2 cellular contexts compared by ENCODE assay signal in genomic region chr17:34895388-34895787, GRCh38.
A peak's percentile ranks its signal among the peaks of the same experiment; 100 is the strongest.
TF ChIP-seq lines count a peak whose summit lies in the region.

No MANE protein-coding gene starts in this region.

TF ChIP-seq in HCT116, 20 proteins besides CTCF, POLR2A, EP300 and RAD21:
- TF ChIP-seq ATF3 (IDR thresholded peaks at IDR 0.05): no peak
- TF ChIP-seq REST (IDR thresholded peaks at IDR 0.05; ENCODE audit: low read depth): peak; percentile 26

TF ChIP-seq in GM12878, 131 proteins besides CTCF, POLR2A, EP300 and RAD21:
- peak; percentile 63; the same call in 1 of the 2 replicates for TF ChIP-seq REST (IDR thresholded peaks at IDR 0.05; ENCODE audit: low read depth, low read length)
- no peak for TF ChIP-seq ZBED1 (IDR thresholded peaks at IDR 0.05; ENCODE audit: borderline replicate concordance)
- TF ChIP-seq RAD51 (IDR thresholded peaks at IDR 0.05): no peak
- TF ChIP-seq SRF (IDR thresholded peaks at IDR 0.05; ENCODE audit: low read depth in 2 of 2, low read length in 2 of 2): no peak
- no peak for TF ChIP-seq HDAC6 (IDR thresholded peaks at IDR 0.05; ENCODE audit: unreplicated experiment)
- no peak for TF ChIP-seq ZNF24 (IDR thresholded peaks at IDR 0.05)
